ENCODE assay signal across 10 cellular contexts in genomic region chrX:149903889-149904748, GRCh38. TPM values are rescaled to one million over a fixed set of nuclear protein-coding genes. Genes with fewer than 3 reads are reported as not detected.
DNase-seq lines count a peak whose midpoint lies in the region; ATAC-seq and TF ChIP-seq lines count a peak whose summit lies in the region.
"Had no signal": no experiment of that assay in that cellular context is flagged by ENCODE, and none has a peak within 500 bp of the region (broad histone marks: within the 10 kb centered on the region; RNA-seq: fewer than 3 reads in every experiment).

No MANE protein-coding gene starts in this region.

- no peaks in the 10 kb centered on the region for H3K27me3 ChIP-seq in GM23248 (replicated peaks; ENCODE audit: insufficient read depth)
- peaks cover 0 to 50% (median 3%) of the 10 kb centered on the region in 45 donors for H3K27me3 ChIP-seq in dorsolateral prefrontal cortex

- WGBS in GM23248 (ENCODE audit: low coverage in 1 of 2, low lambda C conversion rate in 2 of 2, missing lambda C conversion rate in 2 of 2), 2 experiments, result 5 to 18% methylated on average over 6 of the region's 6 CpGs

- in situ Hi-C loops in GM23248 (cut with MboI), result no loop called here

- H3K4me1 ChIP-seq in GM23248 (ENCODE audit: insufficient read depth), result no peaks in the 10 kb centered on the region

- H3K9me3 ChIP-seq in GM23248 (ENCODE audit: low read depth), result no peaks in the 10 kb centered on the region

- H3K4me2 ChIP-seq in GM23248 (ENCODE audit: unreplicated experiment), result peak overlapping the region; percentile 61

- H3K27ac ChIP-seq in GM23248, result no peak overlapping the region
- no peak overlapping the region for H3K27ac ChIP-seq in caudate nucleus (ENCODE audit: low read depth, low read length)
- H3K27ac ChIP-seq in dorsolateral prefrontal cortex, result no peak overlapping the region

- peak overlapping the region; percentile 81 for H2AFZ ChIP-seq in GM23248

- H4K20me1 ChIP-seq in GM23248 (ENCODE audit: insufficient read depth), result no peaks in the 10 kb centered on the region

- no peaks in the 10 kb centered on the region for H3F3A ChIP-seq in GM23248 (ENCODE audit: insufficient read depth)

- 0 out of 2 replicates have a peak overlapping the region, but pooled peaks have one; percentile 55 for H3K9ac ChIP-seq in GM23248

- intact Hi-C loops in left ventricle myocardium superior (cut with micrococcal nuclease) (no loop called here), dorsolateral prefrontal cortex (cut with DNase I) (no loop called here)

- no peaks in the 10 kb centered on the region for H3K36me3 ChIP-seq in GM23248 (ENCODE audit: low read depth)

- DNase-seq in GM12864 (ENCODE audit: low read depth), result peak; percentile 30
- peak; percentile 33 for DNase-seq in GM23248
- peak; percentile 9 for DNase-seq in LHCN-M2 (ENCODE audit: low read depth)
- peak; percentile 13 for DNase-seq in fibroblast of the aortic adventitia (ENCODE audit: low read depth)
- DNase-seq in caudate nucleus (lab: John Stamatoyannopoulos, UW), result no peak
- DNase-seq in ecto neural progenitor cell (ENCODE audit: low spot score), result no peak
- no peak for DNase-seq in left ventricle myocardium superior
- DNase-seq in dorsolateral prefrontal cortex, result no peak

- H3K9me2 ChIP-seq in GM23248 (ENCODE audit: insufficient read depth), result no peaks in the 10 kb centered on the region

- peak overlapping the region; percentile 19; the same call in 1 of the 2 replicates for H3K4me3 ChIP-seq in GM12864 (ENCODE audit: low read depth, low read length)
- H3K4me3 ChIP-seq in GM23248, result peak overlapping the region; percentile 64
- no peak overlapping the region for H3K4me3 ChIP-seq in fibroblast of the aortic adventitia (ENCODE audit: low read depth, low read length)
- peak overlapping the region in 2 of 59 donors; percentile 11 to 23 for H3K4me3 ChIP-seq in dorsolateral prefrontal cortex

- no peak for ATAC-seq in left ventricle myocardium superior

- peak; percentile 10 for TF ChIP-seq CTCF in GM12864 (IDR thresholded peaks at IDR 0.05; ENCODE audit: low read depth, low read length, missing control alignments)
- TF ChIP-seq CTCF in fibroblast of the aortic adventitia (IDR thresholded peaks at IDR 0.05; ENCODE audit: insufficient read depth, low read length), result peak; percentile 27
- TF ChIP-seq CTCF in dorsolateral prefrontal cortex (IDR thresholded peaks at IDR 0.05 in 54 of 56, conservative IDR thresholded peaks at IDR 0.05 in 2 of 56; ENCODE audit: low read depth in 1 of 56, partially characterized antibody in 56 of 56), result no peak

- H3K79me2 ChIP-seq in GM23248 (ENCODE audit: insufficient read depth), result no peaks in the 10 kb centered on the region

RNA-seq across cellular contexts. Expression of gene MAGEA8, which starts 23.1 kb away (rescaled TPM):
- not detected in 2 replicates for total RNA-seq in GM23248 (2014; rRNA removed; shearing (Covaris generic))
- polyA plus RNA-seq in GM23248 (2016; fragmentation: Nextera tagmentation; extraction: Ambion mirVana), result not detected in 2 replicates
- total RNA-seq in LHCN-M2 (2014; rRNA removed) (not detected in 2 replicates), fibroblast of the aortic adventitia (ENCODE audit: low replicate concordance) (not detected in 2 replicates), left ventricle myocardium superior (not detected), dorsolateral prefrontal cortex (not detected)
- not detected for polyA plus RNA-seq in LHCN-M2 (2012)
- total RNA-seq: mononuclear cell, NCI-H460 had no signal

RNA-seq across cellular contexts. Expression of gene HSFX4, which starts 25.3 kb away (rescaled TPM):
- not detected in 2 replicates for total RNA-seq in GM23248 (2014; rRNA removed; shearing (Covaris generic))
- polyA plus RNA-seq in GM23248 (2016; fragmentation: Nextera tagmentation; extraction: Ambion mirVana), result not detected in 2 replicates
- total RNA-seq in LHCN-M2 (2014; rRNA removed), result not detected in 2 replicates
- polyA plus RNA-seq in LHCN-M2 (2012), result not detected
- total RNA-seq in fibroblast of the aortic adventitia (ENCODE audit: low replicate concordance), result not detected in 2 replicates
- total RNA-seq in left ventricle myocardium superior, result not detected
- under 1 TPM in 2 of 120 experiments, not detected in 118; 0.39 to 0.43 TPM for total RNA-seq in dorsolateral prefrontal cortex
- total RNA-seq: mononuclear cell, NCI-H460 had no signal

RNA-seq across cellular contexts. Expression of gene EOLA2, which starts 34.2 kb away (rescaled TPM):
- 24.7 and 28.1 TPM in 2 replicates for total RNA-seq in GM23248 (2014; rRNA removed; shearing (Covaris generic))
- polyA plus RNA-seq in GM23248 (2016; fragmentation: Nextera tagmentation; extraction: Ambion mirVana), result 45.2 and 48.2 TPM in 2 replicates
- total RNA-seq in LHCN-M2 (2014; rRNA removed), result 20.1 and 20.7 TPM in 2 replicates
- polyA plus RNA-seq in LHCN-M2 (2012), result 29.9 TPM
- 15.5 and 21.8 TPM in 2 replicates for total RNA-seq in fibroblast of the aortic adventitia (ENCODE audit: low replicate concordance)
- 24.2 TPM for total RNA-seq in left ventricle myocardium superior
- 10 to 100 TPM; 18.9 to 40.5 (median 28.8) TPM for total RNA-seq in dorsolateral prefrontal cortex

Comparison
In these comparisons a context has a peak if more than half of its experiments do, and no peak if none do; other contexts are left out.
1. DNase-seq: peak in GM12864 (single experiment), GM23248 (single experiment), LHCN-M2 (single experiment) and fibroblast of the aortic adventitia (single experiment); none in caudate nucleus (0 of 61), ecto neural progenitor cell (single experiment), left ventricle myocardium superior (single experiment) and dorsolateral prefrontal cortex (0 of 10).
2. CTCF ChIP-seq: peak in GM12864 (single experiment) and fibroblast of the aortic adventitia (single experiment); none in dorsolateral prefrontal cortex (0 of 56).